In the genomic region with DNA sequence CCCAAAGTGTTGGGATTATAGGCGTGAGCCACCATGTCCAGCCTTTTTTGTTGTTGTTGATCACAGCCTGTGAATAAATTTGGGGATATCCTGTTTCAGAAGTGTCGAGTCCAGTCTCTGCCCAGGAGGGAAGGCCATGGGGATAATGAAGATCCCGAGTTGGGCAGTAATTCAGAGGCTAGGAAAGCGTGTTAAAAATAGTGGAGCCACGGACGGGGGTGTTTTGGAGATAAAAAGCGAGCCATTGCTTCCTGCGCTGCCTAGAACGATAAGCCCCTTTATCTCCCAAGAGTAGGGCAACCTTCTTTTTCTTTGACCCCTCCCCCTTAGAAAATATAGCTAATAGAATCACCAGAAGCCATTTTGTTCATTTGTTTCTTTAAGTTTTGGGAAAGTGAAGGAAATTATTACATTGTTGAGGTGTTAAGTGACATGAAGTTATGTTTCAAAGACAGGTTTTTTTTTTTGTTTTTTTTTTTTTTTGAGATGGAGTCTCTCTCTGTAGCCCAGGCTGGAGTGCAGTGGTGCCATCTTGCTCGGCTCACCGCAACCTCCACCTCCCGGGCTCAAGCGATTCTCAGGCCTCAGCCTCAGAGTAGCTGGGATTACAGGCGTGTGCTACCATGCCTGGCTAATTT, we compare ENCODE assay signal across 1 cellular context.
TF ChIP-seq lines count a peak whose summit lies in the region.

No MANE protein-coding gene starts in this region.

TF ChIP-seq in K562, 482 proteins besides CTCF, POLR2A, EP300 and RAD21 (continued from another document and continues in another):
- TF ChIP-seq MBD1 (CRISPR knock-in tag; IDR thresholded peaks at IDR 0.05) (no peak), ETV1 (tag; conservative IDR thresholded peaks at IDR 0.05; ENCODE audit: low read depth) (peak; percentile 73; the same call in 1 of the 2 replicates), ZNF408 (CRISPR knock-in tag; IDR thresholded peaks at IDR 0.05; ENCODE audit: low read depth) (no peak), CREM (IDR thresholded peaks at IDR 0.05; ENCODE audit: low read depth) (peak; percentile 59; the same call in 1 of the 2 replicates), ZNF699 (CRISPR knock-in tag; IDR thresholded peaks at IDR 0.05; ENCODE audit: insufficient replicate concordance) (no peak), CBX8 (IDR thresholded peaks at IDR 0.05; ENCODE audit: borderline replicate concordance, extremely low read depth, low read depth, low read length, poor library complexity, severe bottlenecking) (no peak), ZNF354B (CRISPR knock-in tag; IDR thresholded peaks at IDR 0.05) (0 out of 2 replicates have a peak, but pooled peaks have one; percentile 8), NONO (IDR thresholded peaks at IDR 0.05; ENCODE audit: low read depth in 2 of 2, low read length in 1 of 2) (no peak), DPF2 (IDR thresholded peaks at IDR 0.05) (peak; percentile 97), CXXC5 (CRISPR knock-in tag; IDR thresholded peaks at IDR 0.05) (peak; percentile 88), MEF2D (tag; conservative IDR thresholded peaks at IDR 0.05; ENCODE audit: low read depth) (peak; percentile 86), ZNF124 (CRISPR knock-in tag; IDR thresholded peaks at IDR 0.05) (no peak), MYNN (IDR thresholded peaks at IDR 0.05) (peak; percentile 69; the same call in 1 of the 2 replicates), MYNN (CRISPR knock-in tag; IDR thresholded peaks at IDR 0.05) (no peak), CCNT2 (IDR thresholded peaks at IDR 0.05; ENCODE audit: borderline replicate concordance, extremely low read depth, insufficient read length, low read depth, low read length) (peak; percentile 73), FOSL1 (tag; conservative IDR thresholded peaks at IDR 0.05) (0 out of 2 replicates have a peak, but pooled peaks have one; percentile 18), SMARCC2 (IDR thresholded peaks at IDR 0.05; ENCODE audit: low read depth) (peak; percentile 86; the same call in 1 of the 2 replicates), TBL1XR1 (IDR thresholded peaks at IDR 0.05; ENCODE audit: low read length in 2 of 2) (peak in 1 of 2 experiments; percentile 93; a peak in 2 of 4 replicates), RBFOX2 (IDR thresholded peaks at IDR 0.05; ENCODE audit: low read depth, low read length) (no peak), GTF2B (IDR thresholded peaks at IDR 0.05; ENCODE audit: extremely low read depth, insufficient read length) (no peak), MTA3 (IDR thresholded peaks at IDR 0.05; ENCODE audit: borderline replicate concordance) (peak; percentile 50; the same call in 1 of the 2 replicates), BRD9 (IDR thresholded peaks at IDR 0.05; ENCODE audit: low read depth, partially characterized antibody) (peak; percentile 82), MBD2 (IDR thresholded peaks at IDR 0.05; ENCODE audit: borderline replicate concordance, low read depth) (peak; percentile 70; the same call in 1 of the 2 replicates), CHCHD3 (CRISPR knock-in tag; IDR thresholded peaks at IDR 0.05) (no peak), JUND (IDR thresholded peaks at IDR 0.05; ENCODE audit: borderline replicate concordance, low read depth, low read length) (peak; percentile 61; the same call in 1 of the 2 replicates), JUND (tag; IDR thresholded peaks at IDR 0.05; ENCODE audit: borderline replicate concordance, low read depth, low read length) (no peak; the same call in 2 of the 3 replicates), GTF2F1 (IDR thresholded peaks at IDR 0.05; ENCODE audit: low read depth, low read length) (no peak), SRSF1 (IDR thresholded peaks at IDR 0.05; ENCODE audit: low read depth, low read length) (no peak), ARID1B (IDR thresholded peaks at IDR 0.05) (peak; percentile 96), ZFX (CRISPR knock-in tag; IDR thresholded peaks at IDR 0.05) (0 out of 2 replicates have a peak, but pooled peaks have one; percentile 24), FOXP1 (CRISPR knock-in tag; IDR thresholded peaks at IDR 0.05) (no peak), CREBBP (IDR thresholded peaks at IDR 0.05; ENCODE audit: low read depth, low read length) (no peak), BDP1 (IDR thresholded peaks at IDR 0.05; ENCODE audit: insufficient read depth, insufficient read length) (no peak), BACH1 (tag; IDR thresholded peaks at IDR 0.05) (0 out of 2 replicates have a peak, but pooled peaks have one; percentile 35), SOX6 (IDR thresholded peaks at IDR 0.05) (peak; percentile 74), BCLAF1 (IDR thresholded peaks at IDR 0.05; ENCODE audit: borderline replicate concordance in 1 of 2, control insufficient read depth in 1 of 2, low read depth in 2 of 2, low read length in 1 of 2) (no peak), CC2D1A (IDR thresholded peaks at IDR 0.05) (peak; percentile 63; the same call in 1 of the 2 replicates), MTA2 (IDR thresholded peaks at IDR 0.05; ENCODE audit: low read depth) (peak; percentile 82)
- TF ChIP-seq, protein P1, sequence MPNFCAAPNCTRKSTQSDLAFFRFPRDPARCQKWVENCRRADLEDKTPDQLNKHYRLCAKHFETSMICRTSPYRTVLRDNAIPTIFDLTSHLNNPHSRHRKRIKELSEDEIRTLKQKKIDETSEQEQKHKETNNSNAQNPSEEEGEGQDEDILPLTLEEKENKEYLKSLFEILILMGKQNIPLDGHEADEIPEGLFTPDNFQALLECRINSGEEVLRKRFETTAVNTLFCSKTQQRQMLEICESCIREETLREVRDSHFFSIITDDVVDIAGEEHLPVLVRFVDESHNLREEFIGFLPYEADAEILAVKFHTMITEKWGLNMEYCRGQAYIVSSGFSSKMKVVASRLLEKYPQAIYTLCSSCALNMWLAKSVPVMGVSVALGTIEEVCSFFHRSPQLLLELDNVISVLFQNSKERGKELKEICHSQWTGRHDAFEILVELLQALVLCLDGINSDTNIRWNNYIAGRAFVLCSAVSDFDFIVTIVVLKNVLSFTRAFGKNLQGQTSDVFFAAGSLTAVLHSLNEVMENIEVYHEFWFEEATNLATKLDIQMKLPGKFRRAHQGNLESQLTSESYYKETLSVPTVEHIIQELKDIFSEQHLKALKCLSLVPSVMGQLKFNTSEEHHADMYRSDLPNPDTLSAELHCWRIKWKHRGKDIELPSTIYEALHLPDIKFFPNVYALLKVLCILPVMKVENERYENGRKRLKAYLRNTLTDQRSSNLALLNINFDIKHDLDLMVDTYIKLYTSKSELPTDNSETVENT (CRISPR knock-in tag; IDR thresholded peaks at IDR 0.05), result no peak
- TF ChIP-seq, protein P2, sequence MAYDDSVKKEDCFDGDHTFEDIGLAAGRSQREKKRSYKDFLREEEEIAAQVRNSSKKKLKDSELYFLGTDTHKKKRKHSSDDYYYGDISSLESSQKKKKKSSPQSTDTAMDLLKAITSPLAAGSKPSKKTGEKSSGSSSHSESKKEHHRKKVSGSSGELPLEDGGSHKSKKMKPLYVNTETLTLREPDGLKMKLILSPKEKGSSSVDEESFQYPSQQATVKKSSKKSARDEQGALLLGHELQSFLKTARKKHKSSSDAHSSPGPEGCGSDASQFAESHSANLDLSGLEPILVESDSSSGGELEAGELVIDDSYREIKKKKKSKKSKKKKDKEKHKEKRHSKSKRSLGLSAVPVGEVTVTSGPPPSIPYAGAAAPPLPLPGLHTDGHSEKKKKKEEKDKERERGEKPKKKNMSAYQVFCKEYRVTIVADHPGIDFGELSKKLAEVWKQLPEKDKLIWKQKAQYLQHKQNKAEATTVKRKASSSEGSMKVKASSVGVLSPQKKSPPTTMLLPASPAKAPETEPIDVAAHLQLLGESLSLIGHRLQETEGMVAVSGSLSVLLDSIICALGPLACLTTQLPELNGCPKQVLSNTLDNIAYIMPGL (CRISPR knock-in tag; IDR thresholded peaks at IDR 0.05), result no peak
- TF ChIP-seq, protein P3, sequence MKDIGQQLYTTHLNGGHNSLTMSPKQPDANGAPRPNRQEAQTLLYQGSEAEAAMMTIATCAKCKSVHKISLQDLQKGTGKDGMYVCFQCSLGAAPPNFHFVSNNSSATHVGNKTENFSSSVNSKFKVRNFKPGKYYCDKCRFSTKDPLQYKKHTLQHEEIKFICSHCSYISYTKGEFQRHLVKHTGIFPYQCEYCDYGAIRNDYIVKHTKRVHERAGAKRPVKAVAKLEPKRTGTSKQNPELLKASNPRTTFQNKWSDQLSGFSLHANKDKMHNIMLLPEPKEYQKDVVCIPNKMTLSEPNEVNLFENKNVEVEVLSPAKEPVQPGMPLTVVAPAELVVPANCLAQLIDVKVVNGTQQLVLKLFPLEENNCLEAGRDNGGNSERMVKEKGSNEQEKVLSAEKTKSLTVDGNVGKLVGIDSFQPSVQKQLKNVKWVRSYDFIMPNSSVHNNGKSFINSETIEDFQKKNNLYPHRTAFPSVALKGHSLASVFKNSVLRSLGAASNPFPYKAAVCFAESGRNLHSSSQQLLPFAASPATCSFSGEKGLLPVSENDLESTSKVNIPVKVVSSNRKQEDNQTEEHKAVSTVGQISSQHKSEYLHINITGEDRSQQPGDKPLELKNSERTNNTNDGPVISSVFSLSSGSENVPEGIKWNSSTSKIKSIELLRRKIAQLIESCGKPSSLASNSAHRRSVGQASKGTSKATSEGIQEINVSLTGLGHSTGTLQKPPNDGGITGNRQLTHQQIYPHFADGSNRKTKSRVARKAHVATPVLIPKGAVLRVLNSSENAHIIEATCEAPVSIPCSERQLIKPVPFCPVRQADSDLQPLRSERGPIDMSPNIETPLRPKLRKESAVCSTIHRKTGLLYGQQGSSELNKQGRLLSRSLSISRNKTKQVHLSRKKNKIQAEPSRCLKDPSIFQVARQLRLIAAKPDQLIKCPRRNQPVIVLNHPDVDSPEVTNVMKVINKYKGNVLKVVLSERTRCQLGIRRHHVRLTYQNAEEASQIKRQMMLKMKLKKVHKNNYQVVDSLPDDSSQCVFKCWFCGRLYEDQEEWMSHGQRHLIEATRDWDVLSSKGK (CRISPR knock-in tag; IDR thresholded peaks at IDR 0.05), result no peak
- TF ChIP-seq, protein P4, sequence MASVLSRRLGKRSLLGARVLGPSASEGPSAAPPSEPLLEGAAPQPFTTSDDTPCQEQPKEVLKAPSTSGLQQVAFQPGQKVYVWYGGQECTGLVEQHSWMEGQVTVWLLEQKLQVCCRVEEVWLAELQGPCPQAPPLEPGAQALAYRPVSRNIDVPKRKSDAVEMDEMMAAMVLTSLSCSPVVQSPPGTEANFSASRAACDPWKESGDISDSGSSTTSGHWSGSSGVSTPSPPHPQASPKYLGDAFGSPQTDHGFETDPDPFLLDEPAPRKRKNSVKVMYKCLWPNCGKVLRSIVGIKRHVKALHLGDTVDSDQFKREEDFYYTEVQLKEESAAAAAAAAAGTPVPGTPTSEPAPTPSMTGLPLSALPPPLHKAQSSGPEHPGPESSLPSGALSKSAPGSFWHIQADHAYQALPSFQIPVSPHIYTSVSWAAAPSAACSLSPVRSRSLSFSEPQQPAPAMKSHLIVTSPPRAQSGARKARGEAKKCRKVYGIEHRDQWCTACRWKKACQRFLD (CRISPR knock-in tag; IDR thresholded peaks at IDR 0.05), result peak; percentile 65; the same call in 1 of the 2 replicates
- TF ChIP-seq, protein P5, sequence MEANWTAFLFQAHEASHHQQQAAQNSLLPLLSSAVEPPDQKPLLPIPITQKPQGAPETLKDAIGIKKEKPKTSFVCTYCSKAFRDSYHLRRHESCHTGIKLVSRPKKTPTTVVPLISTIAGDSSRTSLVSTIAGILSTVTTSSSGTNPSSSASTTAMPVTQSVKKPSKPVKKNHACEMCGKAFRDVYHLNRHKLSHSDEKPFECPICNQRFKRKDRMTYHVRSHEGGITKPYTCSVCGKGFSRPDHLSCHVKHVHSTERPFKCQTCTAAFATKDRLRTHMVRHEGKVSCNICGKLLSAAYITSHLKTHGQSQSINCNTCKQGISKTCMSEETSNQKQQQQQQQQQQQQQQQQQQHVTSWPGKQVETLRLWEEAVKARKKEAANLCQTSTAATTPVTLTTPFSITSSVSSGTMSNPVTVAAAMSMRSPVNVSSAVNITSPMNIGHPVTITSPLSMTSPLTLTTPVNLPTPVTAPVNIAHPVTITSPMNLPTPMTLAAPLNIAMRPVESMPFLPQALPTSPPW (CRISPR knock-in tag; IDR thresholded peaks at IDR 0.05), result peak; percentile 73
- TF ChIP-seq, protein P6, sequence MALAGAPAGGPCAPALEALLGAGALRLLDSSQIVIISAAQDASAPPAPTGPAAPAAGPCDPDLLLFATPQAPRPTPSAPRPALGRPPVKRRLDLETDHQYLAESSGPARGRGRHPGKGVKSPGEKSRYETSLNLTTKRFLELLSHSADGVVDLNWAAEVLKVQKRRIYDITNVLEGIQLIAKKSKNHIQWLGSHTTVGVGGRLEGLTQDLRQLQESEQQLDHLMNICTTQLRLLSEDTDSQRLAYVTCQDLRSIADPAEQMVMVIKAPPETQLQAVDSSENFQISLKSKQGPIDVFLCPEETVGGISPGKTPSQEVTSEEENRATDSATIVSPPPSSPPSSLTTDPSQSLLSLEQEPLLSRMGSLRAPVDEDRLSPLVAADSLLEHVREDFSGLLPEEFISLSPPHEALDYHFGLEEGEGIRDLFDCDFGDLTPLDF (CRISPR knock-in tag; IDR thresholded peaks at IDR 0.05), result no peak
